In the genomic region with DNA sequence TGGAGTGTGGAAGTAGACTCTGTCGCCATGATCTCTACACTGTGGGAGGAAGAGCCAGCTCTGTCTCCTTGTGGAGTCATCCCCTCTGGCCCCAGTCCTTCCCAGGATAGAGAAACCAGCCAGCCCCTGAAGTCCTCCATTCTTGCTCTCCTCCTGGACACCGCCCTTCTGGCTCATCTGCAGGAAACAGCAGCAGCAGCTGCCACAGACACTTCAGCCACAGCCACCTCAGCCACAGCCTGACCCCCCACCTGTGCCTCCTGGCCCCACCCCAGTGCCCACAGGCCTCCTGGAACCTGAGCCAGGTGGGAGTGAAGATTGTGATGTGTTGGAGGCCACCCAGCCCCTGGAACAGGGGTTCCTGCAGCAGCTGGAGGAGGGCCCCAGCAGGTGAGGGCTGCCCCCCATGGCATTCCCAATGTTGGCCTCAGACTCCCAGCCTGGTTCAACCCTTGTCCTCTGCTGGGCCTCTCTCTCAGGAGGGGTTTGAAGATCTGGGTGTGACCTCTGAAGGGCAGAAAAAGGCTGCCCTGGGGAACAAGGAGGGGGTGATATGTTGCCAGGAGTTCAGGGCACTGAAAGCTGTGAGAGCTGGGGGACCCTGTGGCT, we compare ENCODE assay signal across 1 cellular context.
TF ChIP-seq lines count a peak whose summit lies in the region.

No MANE protein-coding gene starts in this region.

TF ChIP-seq in GM12878, 131 proteins besides CTCF, POLR2A, EP300 and RAD21:
- TF ChIP-seq ZNF622 (IDR thresholded peaks at IDR 0.05), result no peak
- no peak for TF ChIP-seq CEBPB (IDR thresholded peaks at IDR 0.05; ENCODE audit: borderline replicate concordance in 1 of 2, low read depth in 2 of 2, low read length in 2 of 2)
- no peak for TF ChIP-seq RCOR1 (conservative IDR thresholded peaks at IDR 0.05; ENCODE audit: low read depth, low read length)
- no peak for TF ChIP-seq FOXK2 (IDR thresholded peaks at IDR 0.05)
- TF ChIP-seq CBFB (IDR thresholded peaks at IDR 0.05; ENCODE audit: low read depth), result no peak
- TF ChIP-seq ZNF24 (IDR thresholded peaks at IDR 0.05), result no peak
- TF ChIP-seq TAF1 (IDR thresholded peaks at IDR 0.05; ENCODE audit: borderline replicate concordance, low read depth, low read length), result no peak
- TF ChIP-seq, protein P1, sequence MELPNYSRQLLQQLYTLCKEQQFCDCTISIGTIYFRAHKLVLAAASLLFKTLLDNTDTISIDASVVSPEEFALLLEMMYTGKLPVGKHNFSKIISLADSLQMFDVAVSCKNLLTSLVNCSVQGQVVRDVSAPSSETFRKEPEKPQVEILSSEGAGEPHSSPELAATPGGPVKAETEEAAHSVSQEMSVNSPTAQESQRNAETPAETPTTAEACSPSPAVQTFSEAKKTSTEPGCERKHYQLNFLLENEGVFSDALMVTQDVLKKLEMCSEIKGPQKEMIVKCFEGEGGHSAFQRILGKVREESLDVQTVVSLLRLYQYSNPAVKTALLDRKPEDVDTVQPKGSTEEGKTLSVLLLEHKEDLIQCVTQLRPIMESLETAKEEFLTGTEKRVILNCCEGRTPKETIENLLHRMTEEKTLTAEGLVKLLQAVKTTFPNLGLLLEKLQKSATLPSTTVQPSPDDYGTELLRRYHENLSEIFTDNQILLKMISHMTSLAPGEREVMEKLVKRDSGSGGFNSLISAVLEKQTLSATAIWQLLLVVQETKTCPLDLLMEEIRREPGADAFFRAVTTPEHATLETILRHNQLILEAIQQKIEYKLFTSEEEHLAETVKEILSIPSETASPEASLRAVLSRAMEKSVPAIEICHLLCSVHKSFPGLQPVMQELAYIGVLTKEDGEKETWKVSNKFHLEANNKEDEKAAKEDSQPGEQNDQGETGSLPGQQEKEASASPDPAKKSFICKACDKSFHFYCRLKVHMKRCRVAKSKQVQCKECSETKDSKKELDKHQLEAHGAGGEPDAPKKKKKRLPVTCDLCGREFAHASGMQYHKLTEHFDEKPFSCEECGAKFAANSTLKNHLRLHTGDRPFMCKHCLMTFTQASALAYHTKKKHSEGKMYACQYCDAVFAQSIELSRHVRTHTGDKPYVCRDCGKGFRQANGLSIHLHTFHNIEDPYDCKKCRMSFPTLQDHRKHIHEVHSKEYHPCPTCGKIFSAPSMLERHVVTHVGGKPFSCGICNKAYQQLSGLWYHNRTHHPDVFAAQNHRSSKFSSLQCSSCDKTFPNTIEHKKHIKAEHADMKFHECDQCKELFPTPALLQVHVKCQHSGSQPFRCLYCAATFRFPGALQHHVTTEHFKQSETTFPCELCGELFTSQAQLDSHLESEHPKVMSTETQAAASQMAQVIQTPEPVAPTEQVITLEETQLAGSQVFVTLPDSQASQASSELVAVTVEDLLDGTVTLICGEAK (IDR thresholded peaks at IDR 0.05; ENCODE audit: borderline replicate concordance), result no peak
- no peak for TF ChIP-seq RBBP5 (conservative IDR thresholded peaks at IDR 0.05)
- no peak for TF ChIP-seq ATF3 (IDR thresholded peaks at IDR 0.05; ENCODE audit: borderline replicate concordance, extremely low read depth, low read depth, low read length)
- no peak for TF ChIP-seq MEF2A (IDR thresholded peaks at IDR 0.05; ENCODE audit: insufficient read depth, low read depth, low read length)
- TF ChIP-seq, protein P2, sequence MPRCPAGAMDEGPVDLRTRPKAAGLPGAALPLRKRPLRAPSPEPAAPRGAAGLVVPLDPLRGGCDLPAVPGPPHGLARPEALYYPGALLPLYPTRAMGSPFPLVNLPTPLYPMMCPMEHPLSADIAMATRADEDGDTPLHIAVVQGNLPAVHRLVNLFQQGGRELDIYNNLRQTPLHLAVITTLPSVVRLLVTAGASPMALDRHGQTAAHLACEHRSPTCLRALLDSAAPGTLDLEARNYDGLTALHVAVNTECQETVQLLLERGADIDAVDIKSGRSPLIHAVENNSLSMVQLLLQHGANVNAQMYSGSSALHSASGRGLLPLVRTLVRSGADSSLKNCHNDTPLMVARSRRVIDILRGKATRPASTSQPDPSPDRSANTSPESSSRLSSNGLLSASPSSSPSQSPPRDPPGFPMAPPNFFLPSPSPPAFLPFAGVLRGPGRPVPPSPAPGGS (IDR thresholded peaks at IDR 0.05; ENCODE audit: borderline replicate concordance, insufficient read depth, low read depth, low read length, poor library complexity, severe bottlenecking), result no peak
- no peak for TF ChIP-seq PAX5 (IDR thresholded peaks at IDR 0.05; ENCODE audit: borderline replicate concordance, low read depth, low read length)
- TF ChIP-seq IRF5 (IDR thresholded peaks at IDR 0.05; ENCODE audit: borderline replicate concordance), result no peak
- TF ChIP-seq STAT1 (conservative IDR thresholded peaks at IDR 0.05), result no peak
- no peak for TF ChIP-seq HCFC1 (IDR thresholded peaks at IDR 0.05; ENCODE audit: low read length)
- no peak for TF ChIP-seq HDGF (IDR thresholded peaks at IDR 0.05)
